In the genomic region with DNA sequence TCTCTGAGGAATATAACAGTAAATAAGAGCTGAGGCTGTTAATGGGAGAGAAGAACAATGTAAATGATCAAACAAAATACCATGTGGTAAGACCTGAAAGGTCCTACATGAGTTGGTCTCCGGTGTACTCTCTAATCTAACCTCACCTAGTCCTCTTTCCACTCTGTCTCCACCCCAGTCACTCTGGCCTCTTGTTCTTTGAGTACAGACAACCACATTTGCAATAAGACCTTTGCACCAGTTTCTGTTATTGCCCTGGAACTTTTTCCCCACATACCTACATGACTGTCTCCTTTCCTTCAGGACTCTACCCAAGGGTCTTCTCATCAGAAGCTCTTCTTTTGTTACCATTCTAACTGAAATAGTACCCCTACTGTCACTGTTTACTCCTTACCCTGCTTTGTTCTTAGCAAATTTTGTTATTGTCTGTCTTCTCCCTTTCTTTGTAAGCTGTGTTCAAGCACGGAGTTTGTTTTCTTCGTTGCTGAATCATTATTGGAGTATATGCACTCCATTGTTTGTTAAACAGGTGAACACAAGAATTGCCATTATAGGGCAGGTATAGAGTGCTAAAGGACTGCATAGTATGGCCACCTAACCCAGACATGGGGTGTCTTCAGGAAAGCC, we compare ENCODE assay signal across 1 cellular context.
TF ChIP-seq lines count a peak whose summit lies in the region.

No MANE protein-coding gene starts in this region.

TF ChIP-seq in HepG2, 621 proteins besides CTCF, POLR2A, EP300 and RAD21 (continued from another document and continues in another):
- no peak for TF ChIP-seq SALL2 (CRISPR knock-in tag; IDR thresholded peaks at IDR 0.05)
- peak; percentile 29; the same call in 1 of the 2 replicates for TF ChIP-seq PHF8 (CRISPR knock-in tag; IDR thresholded peaks at IDR 0.05)
- TF ChIP-seq ZNF143 (CRISPR knock-in tag; IDR thresholded peaks at IDR 0.05), result no peak
- peak; percentile 68 for TF ChIP-seq FOXP4 (CRISPR knock-in tag; IDR thresholded peaks at IDR 0.05)
- no peak for TF ChIP-seq ZNF17 (CRISPR knock-in tag; IDR thresholded peaks at IDR 0.05)
- TF ChIP-seq CENPT (CRISPR knock-in tag; IDR thresholded peaks at IDR 0.05; ENCODE audit: low read depth), result no peak
- TF ChIP-seq ELF1 (CRISPR knock-in tag; IDR thresholded peaks at IDR 0.05), result no peak
- TF ChIP-seq ZNF142 (CRISPR knock-in tag; IDR thresholded peaks at IDR 0.05), result no peak
- TF ChIP-seq NFYB (CRISPR knock-in tag; IDR thresholded peaks at IDR 0.05), result no peak
- no peak for TF ChIP-seq ZNF407 (CRISPR knock-in tag; IDR thresholded peaks at IDR 0.05; ENCODE audit: not compliant biosample characterization)
- TF ChIP-seq, protein P1, sequence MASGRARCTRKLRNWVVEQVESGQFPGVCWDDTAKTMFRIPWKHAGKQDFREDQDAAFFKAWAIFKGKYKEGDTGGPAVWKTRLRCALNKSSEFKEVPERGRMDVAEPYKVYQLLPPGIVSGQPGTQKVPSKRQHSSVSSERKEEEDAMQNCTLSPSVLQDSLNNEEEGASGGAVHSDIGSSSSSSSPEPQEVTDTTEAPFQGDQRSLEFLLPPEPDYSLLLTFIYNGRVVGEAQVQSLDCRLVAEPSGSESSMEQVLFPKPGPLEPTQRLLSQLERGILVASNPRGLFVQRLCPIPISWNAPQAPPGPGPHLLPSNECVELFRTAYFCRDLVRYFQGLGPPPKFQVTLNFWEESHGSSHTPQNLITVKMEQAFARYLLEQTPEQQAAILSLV (CRISPR knock-in tag; IDR thresholded peaks at IDR 0.05; ENCODE audit: borderline replicate concordance), result no peak
- TF ChIP-seq NBN (conservative IDR thresholded peaks at IDR 0.05), result no peak
- no peak for TF ChIP-seq MAZ (IDR thresholded peaks at IDR 0.05; ENCODE audit: borderline replicate concordance, low read depth, low read length)
- TF ChIP-seq MAZ (CRISPR knock-in tag; IDR thresholded peaks at IDR 0.05; ENCODE audit: low read depth), result peak; percentile 36; the same call in 1 of the 2 replicates
- no peak for TF ChIP-seq NFE2 (CRISPR knock-in tag; IDR thresholded peaks at IDR 0.05)
- no peak; the same call in 1 of the 2 replicates for TF ChIP-seq ZNF362 (CRISPR knock-in tag; IDR thresholded peaks at IDR 0.05; ENCODE audit: borderline replicate concordance)
- no peak for TF ChIP-seq ZNF674 (CRISPR knock-in tag; IDR thresholded peaks at IDR 0.05; ENCODE audit: low read depth)
- no peak for TF ChIP-seq POLR2AphosphoS5 (IDR thresholded peaks at IDR 0.05; ENCODE audit: low read depth, low read length)
- TF ChIP-seq ZNF225 (CRISPR knock-in tag; IDR thresholded peaks at IDR 0.05), result no peak
- TF ChIP-seq ARNTL (CRISPR knock-in tag; IDR thresholded peaks at IDR 0.05), result no peak
- TF ChIP-seq ATRX (CRISPR knock-in tag; IDR thresholded peaks at IDR 0.05; ENCODE audit: borderline replicate concordance), result no peak
- TF ChIP-seq, protein P2, sequence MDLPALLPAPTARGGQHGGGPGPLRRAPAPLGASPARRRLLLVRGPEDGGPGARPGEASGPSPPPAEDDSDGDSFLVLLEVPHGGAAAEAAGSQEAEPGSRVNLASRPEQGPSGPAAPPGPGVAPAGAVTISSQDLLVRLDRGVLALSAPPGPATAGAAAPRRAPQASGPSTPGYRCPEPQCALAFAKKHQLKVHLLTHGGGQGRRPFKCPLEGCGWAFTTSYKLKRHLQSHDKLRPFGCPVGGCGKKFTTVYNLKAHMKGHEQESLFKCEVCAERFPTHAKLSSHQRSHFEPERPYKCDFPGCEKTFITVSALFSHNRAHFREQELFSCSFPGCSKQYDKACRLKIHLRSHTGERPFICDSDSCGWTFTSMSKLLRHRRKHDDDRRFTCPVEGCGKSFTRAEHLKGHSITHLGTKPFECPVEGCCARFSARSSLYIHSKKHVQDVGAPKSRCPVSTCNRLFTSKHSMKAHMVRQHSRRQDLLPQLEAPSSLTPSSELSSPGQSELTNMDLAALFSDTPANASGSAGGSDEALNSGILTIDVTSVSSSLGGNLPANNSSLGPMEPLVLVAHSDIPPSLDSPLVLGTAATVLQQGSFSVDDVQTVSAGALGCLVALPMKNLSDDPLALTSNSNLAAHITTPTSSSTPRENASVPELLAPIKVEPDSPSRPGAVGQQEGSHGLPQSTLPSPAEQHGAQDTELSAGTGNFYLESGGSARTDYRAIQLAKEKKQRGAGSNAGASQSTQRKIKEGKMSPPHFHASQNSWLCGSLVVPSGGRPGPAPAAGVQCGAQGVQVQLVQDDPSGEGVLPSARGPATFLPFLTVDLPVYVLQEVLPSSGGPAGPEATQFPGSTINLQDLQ (CRISPR knock-in tag; IDR thresholded peaks at IDR 0.05), result no peak
- no peak for TF ChIP-seq FLYWCH1 (CRISPR knock-in tag; IDR thresholded peaks at IDR 0.05)
- no peak for TF ChIP-seq ZNF615 (CRISPR knock-in tag; IDR thresholded peaks at IDR 0.05; ENCODE audit: borderline replicate concordance)
- TF ChIP-seq THAP11 (CRISPR knock-in tag; IDR thresholded peaks at IDR 0.05), result no peak
